Comparison of ENCODE assay signal across 20 cellular contexts in the genomic region with DNA sequence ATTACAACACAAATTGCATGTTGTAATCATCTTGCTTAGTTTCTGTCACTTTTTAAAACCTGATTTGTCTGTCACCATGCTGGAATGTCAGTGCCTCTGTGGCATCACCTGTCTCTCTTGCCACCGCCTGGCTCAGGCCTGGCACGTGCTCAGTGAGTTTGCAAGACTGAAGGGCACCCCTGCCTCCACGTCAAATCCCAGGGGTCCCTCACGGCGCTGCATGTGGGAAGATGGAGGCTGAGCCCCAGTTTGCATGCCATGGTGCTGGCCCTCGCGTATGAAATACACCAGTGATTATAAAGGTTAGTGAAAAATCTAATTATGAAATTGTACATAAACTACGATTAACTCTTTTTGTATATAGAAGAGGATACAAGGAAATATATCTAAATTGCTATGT. TPM values are rescaled to one million over a fixed set of nuclear protein-coding genes. Genes with fewer than 3 reads are reported as not detected.
DNase-seq lines count a peak whose midpoint lies in the region; ATAC-seq and TF ChIP-seq lines count a peak whose summit lies in the region.
"Had no signal": no experiment of that assay in that cellular context is flagged by ENCODE, and none has a peak within 500 bp of the region (broad histone marks: within the 10 kb centered on the region; RNA-seq: fewer than 3 reads in every experiment).

No MANE protein-coding gene starts in this region.

- BruUV-seq in A673 (replicated peaks; lab: Mats Ljungman, UMichigan): no TSS peak
- BruUV-seq in MCF 10A (replicated peaks; lab: Mats Ljungman, UMichigan): no TSS peak

- POLR2A ChIA-PET in A673 (lab: Charles Lee; ENCODE audit: low non-redundant PET) (no interaction called here), MCF 10A (lab: Yijun Ruan, JAX) (interaction anchor here (0.5 to 0.9 kb wide), 2 partner anchors 21 to 87 kb away, joined by 3 read pairs; no protein-coding TSS in a partner anchor)

- peak overlapping the region; percentile 5 for H3K4me3 Mint-ChIP-seq in T-helper 1 cell treated with Interleukin-12 subunit alpha and Interleukin-12 subunit beta and Interleukin-4 antibody, amounts not matched to agents 30 μg/mL and 1 μg/mL, for 36 hours
- H3K4me3 Mint-ChIP-seq in effector memory CD8-positive, alpha-beta T cell: peak overlapping the region; percentile 78 to 82
- H3K4me3 Mint-ChIP-seq in MCF 10A (ENCODE audit: unreplicated experiment): no peak overlapping the region

- no peak overlapping the region for H3K27ac ChIP-seq in A673 (ENCODE audit: low read depth, low read length, poor library complexity, severe bottlenecking)
- H3K27ac ChIP-seq: 22Rv1, HL-60 had no signal

- H3K27me3 Mint-ChIP-seq in T-helper 1 cell treated with Interleukin-12 subunit alpha and Interleukin-12 subunit beta and Interleukin-4 antibody, amounts not matched to agents 30 μg/mL and 1 μg/mL, for 36 hours (ENCODE audit: low read depth): no peaks in the 10 kb centered on the region
- no peaks in the 10 kb centered on the region for H3K27me3 Mint-ChIP-seq in effector memory CD8-positive, alpha-beta T cell
- no peaks in the 10 kb centered on the region for H3K27me3 Mint-ChIP-seq in MCF 10A (ENCODE audit: insufficient read depth, unreplicated experiment)

- H3K4me3 ChIP-seq in A673 (ENCODE audit: low read depth, low read length, poor library complexity, severe bottlenecking) (no peak overlapping the region), NB4 (ENCODE audit: low read depth, low read length) (no peak overlapping the region)
- H3K4me3 ChIP-seq: lung, MG63 had no signal

- no peaks in the 10 kb centered on the region for H3K36me3 ChIP-seq in A673 (ENCODE audit: insufficient read depth, low read length, poor library complexity, severe bottlenecking)
- H3K36me3 ChIP-seq: MG63 had no signal

- no peaks in the 10 kb centered on the region for H3K9me3 ChIP-seq in A673 (ENCODE audit: low read depth, low read length, poor library complexity, severe bottlenecking)
- H3K9me3 ChIP-seq: MG63 had no signal

- intact Hi-C loops in A673 (cut with micrococcal nuclease; ENCODE audit: unreplicated experiment): no loop called here
- intact Hi-C loops in MCF 10A (cut with micrococcal nuclease): no loop called here

- TF ChIP-seq POLR2A in NB4 (IDR thresholded peaks at IDR 0.05; ENCODE audit: extremely low read depth, insufficient read length): no peak

- TF ChIP-seq CTCF in A673 (conservative IDR thresholded peaks at IDR 0.05; ENCODE audit: low read depth, low read length) (no peak), NB4 (IDR thresholded peaks at IDR 0.05; ENCODE audit: low read depth, low read length) (no peak), MCF 10A (IDR thresholded peaks at IDR 0.05; ENCODE audit: unreplicated experiment) (no peak)

- H3K4me1 ChIP-seq in A673 (ENCODE audit: insufficient read depth, low read length, poor library complexity, severe bottlenecking): peaks cover 33% of the 10 kb centered on the region

- H3K4me1 Mint-ChIP-seq in T-helper 1 cell treated with Interleukin-12 subunit alpha and Interleukin-12 subunit beta and Interleukin-4 antibody, amounts not matched to agents 30 μg/mL and 1 μg/mL, for 36 hours (ENCODE audit: low read depth): peaks cover 29% of the 10 kb centered on the region
- H3K4me1 Mint-ChIP-seq in effector memory CD8-positive, alpha-beta T cell (ENCODE audit: low read depth in 2 of 2): peaks cover 49 to 65% of the 10 kb centered on the region in 2 donors
- H3K4me1 Mint-ChIP-seq in MCF 10A (ENCODE audit: insufficient read depth, unreplicated experiment): peaks cover 18% of the 10 kb centered on the region

- no peaks in the 10 kb centered on the region for H3K36me3 Mint-ChIP-seq in T-helper 1 cell treated with Interleukin-12 subunit alpha and Interleukin-12 subunit beta and Interleukin-4 antibody, amounts not matched to agents 30 μg/mL and 1 μg/mL, for 36 hours (ENCODE audit: low read depth)
- H3K36me3 Mint-ChIP-seq in effector memory CD8-positive, alpha-beta T cell (ENCODE audit: insufficient read depth): peaks cover 29% of the 10 kb centered on the region
- no peaks in the 10 kb centered on the region for H3K36me3 Mint-ChIP-seq in MCF 10A (ENCODE audit: insufficient read depth, unreplicated experiment)

- CTCF ChIA-PET in A673 (lab: Charles Lee): no interaction called here
- CTCF ChIA-PET in MCF 10A (lab: Yijun Ruan, JAX): no interaction called here

- no peak for ATAC-seq in effector memory CD8-positive, alpha-beta T cell (replicated peaks)
- no peak for ATAC-seq in HG03439 (IDR thresholded peaks at IDR 0.05; ENCODE audit: unreplicated experiment)

- no peak overlapping the region for H3K27ac Mint-ChIP-seq in T-helper 1 cell treated with Interleukin-12 subunit alpha and Interleukin-12 subunit beta and Interleukin-4 antibody, amounts not matched to agents 30 μg/mL and 1 μg/mL, for 36 hours
- H3K27ac Mint-ChIP-seq in effector memory CD8-positive, alpha-beta T cell: peak overlapping the region; percentile 94 to 99
- H3K27ac Mint-ChIP-seq in MCF 10A (ENCODE audit: low read depth, unreplicated experiment): no peak overlapping the region

- DNase-seq in T-helper 1 cell (no peak), A673 (ENCODE audit: low spot score) (peak; percentile 9), NB4 (ENCODE audit: low read depth) (peak; percentile 20), MCF 10A (ENCODE audit: unreplicated experiment) (no peak), HCEC 1CT (no peak)
- DNase-seq in effector memory CD8-positive, alpha-beta T cell: no peak
- DNase-seq: AML-193, anterior cingulate cortex, cerebellar nuclear complex, erythroblast, kidney, MG63, NCI-H146, NCI-H524, SW 1271 had no signal

- H3K27me3 ChIP-seq in A673 (replicated peaks; ENCODE audit: insufficient read depth, low read depth, low read length, poor library complexity): no peaks in the 10 kb centered on the region
- H3K27me3 ChIP-seq: MG63 had no signal

- H3K9me3 Mint-ChIP-seq in T-helper 1 cell treated with Interleukin-12 subunit alpha and Interleukin-12 subunit beta and Interleukin-4 antibody, amounts not matched to agents 30 μg/mL and 1 μg/mL, for 36 hours: no peaks in the 10 kb centered on the region
- no peaks in the 10 kb centered on the region for H3K9me3 Mint-ChIP-seq in effector memory CD8-positive, alpha-beta T cell
- no peaks in the 10 kb centered on the region for H3K9me3 Mint-ChIP-seq in MCF 10A (ENCODE audit: unreplicated experiment)

RNA-seq across cellular contexts. Expression of a gene that starts 51.9 kb away (rescaled TPM):
- not detected in 2 replicates for total RNA-seq in A673 (2021)
- total RNA-seq in MCF 10A (2022): not detected in 2 replicates

Comparison
In these comparisons a context has a peak if more than half of its experiments do, and no peak if none do; other contexts are left out.
1. H3K27ac Mint-ChIP-seq: peak in effector memory CD8-positive, alpha-beta T cell (2 of 2); none in T-helper 1 cell treated with Interleukin-12 subunit alpha and Interleukin-12 subunit beta and Interleukin-4 antibody, amounts not matched to agents 30 μg/mL and 1 μg/mL, for 36 hours (single experiment) and MCF 10A (single experiment).
2. DNase-seq: peak in A673 (single experiment) and NB4 (single experiment); none in T-helper 1 cell (0 of 5), effector memory CD8-positive, alpha-beta T cell (0 of 3), MCF 10A (single experiment) and HCEC 1CT (single experiment).